Comparison of ENCODE assay signal across 17 cellular contexts in the genomic region with DNA sequence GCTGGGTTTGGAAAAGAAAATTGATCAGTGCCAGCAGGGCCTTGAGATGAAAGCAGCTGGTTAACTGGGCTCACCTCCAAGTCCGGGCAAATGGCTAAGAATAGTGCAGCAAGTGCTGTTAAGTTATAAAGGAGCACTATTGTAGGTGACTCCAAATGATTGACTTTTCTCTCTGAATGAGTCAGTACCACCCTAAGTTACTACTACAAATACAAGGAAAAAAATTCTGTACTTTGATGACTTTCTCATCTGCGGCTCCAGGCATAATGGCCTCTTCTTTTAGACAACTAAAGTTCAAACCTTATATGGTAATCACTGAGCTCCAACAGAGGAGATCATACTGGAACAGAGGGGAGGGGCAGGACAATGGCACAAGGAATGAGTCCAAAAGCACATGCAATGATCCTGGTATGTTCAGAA.
DNase-seq lines count a peak whose midpoint lies in the region; ATAC-seq, FAIRE-seq and TF ChIP-seq lines count a peak whose summit lies in the region.
"Had no signal": no experiment of that assay in that cellular context is flagged by ENCODE, and none has a peak within 500 bp of the region (broad histone marks: within the 10 kb centered on the region; RNA-seq: fewer than 3 reads in every experiment).

No MANE protein-coding gene starts in this region.

- ATAC-seq in HG02973 (IDR thresholded peaks at IDR 0.05; ENCODE audit: unreplicated experiment) (no peak), HG03025 (IDR thresholded peaks at IDR 0.05; ENCODE audit: low FRiP score, unreplicated experiment) (no peak)
- ATAC-seq: mucosa of descending colon; stimulated activated memory B cell treated with anti-CD40 and anti-IgM and Interleukin-4, amounts not matched to agents 10 μg/mL and 1 μg/mL and 100 μg/mL, for 72 hours had no signal

- peak overlapping the region; percentile 58 for H3K27ac ChIP-seq in stomach smooth muscle (ENCODE audit: low read length)
- H3K27ac ChIP-seq in effector memory CD4-positive, alpha-beta T cell (ENCODE audit: insufficient read depth, low read length, poor library complexity, severe bottlenecking) = no peak overlapping the region
- H3K27ac ChIP-seq: HL-60 had no signal

- H3K27me3 ChIP-seq in stomach smooth muscle (ENCODE audit: control insufficient read depth in 1 of 2, insufficient read depth in 2 of 2, low read length in 2 of 2) = no peaks in the 10 kb centered on the region
- no peaks in the 10 kb centered on the region for H3K27me3 ChIP-seq in effector memory CD4-positive, alpha-beta T cell (replicated peaks; ENCODE audit: control insufficient read depth, insufficient read depth, low read length, poor library complexity, severe bottlenecking)

- H3K9ac ChIP-seq in stomach smooth muscle (ENCODE audit: low read length in 2 of 2) = peak overlapping the region in 1 of 2 donors; percentile 2

- H3K36me3 ChIP-seq in stomach smooth muscle (ENCODE audit: control insufficient read depth in 2 of 2, insufficient read depth in 2 of 2, low read length in 2 of 2) = no peaks in the 10 kb centered on the region
- H3K36me3 ChIP-seq in effector memory CD4-positive, alpha-beta T cell (ENCODE audit: control insufficient read depth, insufficient read depth, low read length) = no peaks in the 10 kb centered on the region

- no peak for TF ChIP-seq POLR2A in H54 (IDR thresholded peaks at IDR 0.05; ENCODE audit: low read depth, low read length)

- peaks cover 0 to 4% of the 10 kb centered on the region in 2 donors for H3K9me3 ChIP-seq in stomach smooth muscle (ENCODE audit: control insufficient read depth in 2 of 2, low read length in 2 of 2)
- no peaks in the 10 kb centered on the region for H3K9me3 ChIP-seq in effector memory CD4-positive, alpha-beta T cell (ENCODE audit: control insufficient read depth, low read length)

- peak overlapping the region in 1 of 2 donors; percentile 9 for H3K4me3 ChIP-seq in stomach smooth muscle (ENCODE audit: low read length in 2 of 2)
- no peak overlapping the region for H3K4me3 ChIP-seq in effector memory CD4-positive, alpha-beta T cell (ENCODE audit: insufficient read depth, low read depth, low read length, poor library complexity, severe bottlenecking)
- H3K4me3 ChIP-seq: mucosa of descending colon had no signal

- H3K4me1 ChIP-seq in stomach smooth muscle (ENCODE audit: control insufficient read depth, insufficient read depth, low read length) = peaks cover 7% of the 10 kb centered on the region
- no peaks in the 10 kb centered on the region for H3K4me1 ChIP-seq in effector memory CD4-positive, alpha-beta T cell (ENCODE audit: control insufficient read depth, insufficient read depth, low read length, poor library complexity, severe bottlenecking)

- peak; percentile 27 for FAIRE-seq in H54 (lab: Jason Lieb, UNC)
- FAIRE-seq: frontal cortex had no signal

- DNase-seq in H54 (ENCODE audit: insufficient read length, low spot score) (no peak), amniotic stem cell (lab: John Stamatoyannopoulos, UW) (peak; percentile 76), glomerular visceral epithelial cell (ENCODE audit: extremely low spot score) (peak; percentile 69), activated gamma-delta T cell (lab: John Stamatoyannopoulos, UW) (no peak)
- no peak for DNase-seq in effector memory CD4-positive, alpha-beta T cell
- DNase-seq: activated CD4-positive, alpha-beta T cell treated with anti-CD3 and anti-CD28 coated beads, Interleukin-2, amount 10 ng/mL, durations not matched to agents 7 days and 5 days; activated naive CD8-positive, alpha-beta T cell treated with anti-CD3 and anti-CD28 coated beads for 36 hours; DMS153; GOT3; mucosa of descending colon; NCI-H1694 treated with DMSO at 0.1 percent for 48 hours had no signal

Comparison
In these comparisons a context has a peak if more than half of its experiments do, and no peak if none do; other contexts are left out.
1. DNase-seq: peak in amniotic stem cell (single experiment) and glomerular visceral epithelial cell (single experiment); none in H54 (single experiment), activated gamma-delta T cell (single experiment) and effector memory CD4-positive, alpha-beta T cell (0 of 3).